ENCODE assay signal across 17 cellular contexts in genomic region chr3:127637971-127638370, GRCh38.
"Had no signal": no experiment of that assay in that cellular context is flagged by ENCODE, and none has a peak within 500 bp of the region (broad histone marks: within the 10 kb centered on the region; RNA-seq: fewer than 3 reads in every experiment).

No MANE protein-coding gene starts in this region.

- H3K4me3 Mint-ChIP-seq: activated naive CD8-positive, alpha-beta T cell treated with anti-CD3 and anti-CD28 coated beads, Interleukin-2, amount 50 U/mL, for 24 hours; activated T-cell treated with anti-CD3 and anti-CD28 coated beads, Interleukin-2, amount 50 U/mL, for 24 hours; type B pancreatic cell had no signal

- H3K36me3 ChIP-seq: cardiac muscle cell, esophagus muscularis mucosa, suprapubic skin had no signal

- H3K36me3 Mint-ChIP-seq: naive thymus-derived CD4-positive, alpha-beta T cell had no signal

- H3K9me3 Mint-ChIP-seq: activated naive CD8-positive, alpha-beta T cell treated with anti-CD3 and anti-CD28 coated beads, Interleukin-2, amount 50 U/mL, for 24 hours; activated T-cell treated with anti-CD3 and anti-CD28 coated beads, Interleukin-2, amount 50 U/mL, for 24 hours; naive thymus-derived CD4-positive, alpha-beta T cell; type B pancreatic cell had no signal

- DNase-seq: activated gamma-delta T cell; activated naive CD8-positive, alpha-beta T cell treated with anti-CD3 and anti-CD28 coated beads, Interleukin-2, amount 50 U/mL, for 24 hours; activated T-cell treated with anti-CD3 and anti-CD28 coated beads, Interleukin-2, amount 50 U/mL, for 24 hours; glutamatergic neuron; left colon; stimulated activated CD4-positive, alpha-beta T cell treated with anti-CD3 and anti-CD28 coated beads, Interleukin-2, amount 100 ng/mL, for 48 hours; stimulated activated naive CD8-positive, alpha-beta T cell treated with anti-CD3 and anti-CD28 coated beads, Interleukin-15, Interleukin-2, amounts not matched to agents 100 U/mL and 50 U/mL, for 24 hours; SW 1271; T-helper 9 cell had no signal

- H3K27me3 Mint-ChIP-seq: progenitor cell of endocrine pancreas had no signal

- H3K4me1 ChIP-seq: esophagus muscularis mucosa, suprapubic skin had no signal

- H3K4me3 ChIP-seq: cardiac muscle cell, esophagus muscularis mucosa, lung, suprapubic skin had no signal

- H3K27me3 ChIP-seq: cardiac muscle cell, esophagus muscularis mucosa, suprapubic skin had no signal

- H3K9me3 ChIP-seq: esophagus muscularis mucosa, suprapubic skin had no signal

- H3K27ac Mint-ChIP-seq: activated naive CD8-positive, alpha-beta T cell treated with anti-CD3 and anti-CD28 coated beads, Interleukin-2, amount 50 U/mL, for 24 hours; activated T-cell treated with anti-CD3 and anti-CD28 coated beads, Interleukin-2, amount 50 U/mL, for 24 hours; progenitor cell of endocrine pancreas; type B pancreatic cell had no signal

- H3K27ac ChIP-seq: cardiac muscle cell, esophagus muscularis mucosa, suprapubic skin, VCaP had no signal
